In the genomic region with DNA sequence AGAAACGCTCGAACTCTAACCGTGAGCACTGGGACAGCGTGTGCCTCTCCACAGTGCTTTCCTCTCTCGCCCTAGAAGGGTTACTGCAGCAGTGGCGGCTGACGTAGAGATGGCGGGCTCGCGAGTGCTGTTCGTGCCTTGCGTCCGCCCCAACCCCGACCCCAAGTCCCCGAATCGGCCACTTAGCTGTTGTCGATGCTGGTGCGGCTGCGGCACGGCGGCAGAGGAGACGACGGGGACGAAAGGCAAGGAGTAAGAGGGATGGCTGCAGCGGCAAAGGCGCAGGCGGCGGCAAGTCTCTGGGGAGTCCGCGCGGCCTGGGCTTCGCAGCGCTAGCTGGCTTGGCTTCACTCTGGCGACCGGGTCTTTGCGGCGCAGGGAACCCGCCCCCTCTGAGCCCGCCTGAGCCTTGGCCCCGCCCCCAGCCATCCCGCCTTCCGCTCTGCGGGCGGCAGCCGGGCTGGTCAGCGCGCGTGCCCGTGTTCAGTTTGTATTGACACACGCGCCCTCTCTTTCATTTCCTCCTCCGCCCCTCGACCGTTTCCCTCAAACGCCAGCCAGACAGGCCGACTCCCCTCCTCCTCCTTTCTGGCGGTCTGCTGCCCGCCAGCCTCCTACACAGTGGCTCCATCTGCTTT, we compare ENCODE assay signal across 8 cellular contexts. TPM values are rescaled to one million over a fixed set of nuclear protein-coding genes. Genes with fewer than 3 reads are reported as not detected.
DNase-seq lines count a peak whose midpoint lies in the region; ATAC-seq, FAIRE-seq and TF ChIP-seq lines count a peak whose summit lies in the region.

Gene SPIN4 (minus strand): TSS at position 354 of the 638 bp plus-strand sequence. CDS start 513 bp downstream, outside the sequence.

- H3K9me3 ChIP-seq in right atrium auricular region, result peaks cover 0 to under 1% of the 10 kb centered on the region in 2 donors
- H3K9me3 ChIP-seq in psoas muscle, result no peaks in the 10 kb centered on the region
- no peaks in the 10 kb centered on the region for H3K9me3 ChIP-seq in uterus

- FAIRE-seq in GM12892 (lab: Jason Lieb, UNC), result peak; percentile 70

- peak; percentile 53 for DNase-seq in GM12892 (ENCODE audit: insufficient read length)
- peak; percentile 78 for DNase-seq in NCI-H1417 treated with DMSO at 0.1 percent for 48 hours (lab: John Stamatoyannopoulos, UW)
- peak; percentile 25 to 81 (median 35) for DNase-seq in T-helper 1 cell
- peak; percentile 1 to 83 (median 68) for DNase-seq in anterior cingulate cortex (lab: John Stamatoyannopoulos, UW)
- peak; percentile 78 for DNase-seq in right atrium auricular region (ENCODE audit: low spot score)
- DNase-seq in psoas muscle, result peak; percentile 87 to 89
- peak; percentile 79 to 81 for DNase-seq in uterus

- H3K27me3 ChIP-seq in right atrium auricular region (no peaks in the 10 kb centered on the region), psoas muscle (ENCODE audit: insufficient read depth in 3 of 3, low read length in 2 of 3) (no peaks in the 10 kb centered on the region), uterus (no peaks in the 10 kb centered on the region)

- no peaks in the 10 kb centered on the region for H3K4me1 ChIP-seq in right atrium auricular region
- no peaks in the 10 kb centered on the region for H3K4me1 ChIP-seq in psoas muscle
- no peaks in the 10 kb centered on the region for H3K4me1 ChIP-seq in uterus

- peak; percentile 94 for ATAC-seq in HG02763 (IDR thresholded peaks at IDR 0.05; ENCODE audit: unreplicated experiment)
- peak; percentile 83 to 99 (median 96) for ATAC-seq in psoas muscle

- H3K4me3 ChIP-seq in right atrium auricular region (peak within 1 kb of the TSS; percentile 53 to 56), psoas muscle (peak within 1 kb of the TSS; percentile 70), uterus (peak within 1 kb of the TSS; percentile 46 to 57)

- intact Hi-C loops in psoas muscle (cut with DNase I) (no loop called here), uterus (cut with DNase I; ENCODE audit: low total_unique reads) (no loop called here)

- WGBS in psoas muscle, 3 donors, result 0 to 25% (median 0%) methylated on average over 11 to 58 of the region's 58 CpGs

- H3K36me3 ChIP-seq in right atrium auricular region (no peaks in the 10 kb centered on the region), psoas muscle (ENCODE audit: insufficient read depth in 1 of 2, low read depth in 1 of 2) (no peaks in the 10 kb centered on the region), uterus (no peaks in the 10 kb centered on the region)

- peak within 1 kb of the TSS; percentile 58 to 72 for H3K27ac ChIP-seq in right atrium auricular region
- H3K27ac ChIP-seq in psoas muscle, result no peak within 1 kb of the TSS
- H3K27ac ChIP-seq in uterus, result peak within 1 kb of the TSS; percentile 69 to 73

- peak; percentile 43; the same call in 1 of the 2 replicates for TF ChIP-seq POLR2A in GM12892 (IDR thresholded peaks at IDR 0.05; ENCODE audit: low read depth, low read length)
- peak; percentile 42 to 66 for TF ChIP-seq POLR2A in uterus (IDR thresholded peaks at IDR 0.05)

- TF ChIP-seq CTCF in right atrium auricular region (IDR thresholded peaks at IDR 0.05) (no peak), psoas muscle (IDR thresholded peaks at IDR 0.05) (no peak), uterus (IDR thresholded peaks at IDR 0.05) (peak in 1 of 4 experiments; percentile 3)

RNA-seq across cellular contexts. Expression of gene SPIN4, which starts in this region (rescaled TPM):
- polyA plus RNA-seq in GM12892 (2012; ENCODE audit: missing spikeins), result 4.9 TPM
- total RNA-seq in right atrium auricular region (under 1 TPM; 0.63 to 0.94 TPM), psoas muscle (under 1 TPM; 0.18 to 0.62 (median 0.25) TPM), uterus (10 to 100 TPM in 1 of 4 donors, 1 to 10 TPM in 3; 1.5 to 20.3 (median 7.7) TPM)
- under 1 TPM; 0.14 to 0.34 (median 0.30) TPM for polyA plus RNA-seq in psoas muscle

Comparison
In these comparisons a context has a peak if more than half of its experiments do, and no peak if none do; other contexts are left out.
1. Peak in DNase-seq, H3K4me3 ChIP-seq and H3K27ac ChIP-seq in right atrium auricular region; RNA of the gene not detected or under 1 TPM.
2. Peak in DNase-seq, ATAC-seq and H3K4me3 ChIP-seq in psoas muscle; RNA of the gene not detected or under 1 TPM.
3. DNase-seq: peak in every context shown above with its lines; median percentile 88 in psoas muscle; 80 in uterus; 78 in NCI-H1417 treated with DMSO at 0.1 percent for 48 hours; 78 in right atrium auricular region; 68 in anterior cingulate cortex; 53 in GM12892; 35 in T-helper 1 cell.